ENCODE assay signal across 1 cellular context in genomic region chr10:93703066-93703465, GRCh38.
TF ChIP-seq lines count a peak whose summit lies in the region.

No MANE protein-coding gene starts in this region.

TF ChIP-seq in GM23338, 12 proteins besides CTCF, POLR2A, EP300 and RAD21 (continued from another document):
- TF ChIP-seq REST (IDR thresholded peaks at IDR 0.05; ENCODE audit: unreplicated experiment) = no peak
- no peak for TF ChIP-seq EZH2phosphoT487 (IDR thresholded peaks at IDR 0.05; ENCODE audit: unreplicated experiment)
- no peak for TF ChIP-seq NANOG (IDR thresholded peaks at IDR 0.05; ENCODE audit: borderline replicate concordance)
